ENCODE assay signal across 8 cellular contexts in the genomic region with DNA sequence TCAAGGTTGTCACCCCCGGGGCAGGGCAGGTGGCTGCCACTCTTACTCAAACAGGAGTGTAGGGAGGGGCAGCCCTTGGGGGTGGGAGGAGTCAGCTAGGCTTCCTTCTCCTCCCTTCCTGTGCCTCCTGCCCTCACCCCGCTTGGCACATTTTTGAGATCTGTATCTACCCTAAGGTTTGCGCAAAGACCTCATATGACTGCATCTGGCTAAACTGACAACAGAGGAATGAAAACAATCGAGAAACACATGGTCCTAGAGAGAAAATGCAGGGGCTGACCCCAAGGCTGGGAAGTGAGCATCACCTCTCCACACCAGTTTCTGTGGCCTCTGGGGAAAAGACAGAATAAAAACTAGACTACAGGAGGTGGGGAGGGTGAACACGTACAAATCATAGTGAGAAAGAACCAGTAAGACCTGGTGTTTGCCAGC. TPM values are rescaled to one million over a fixed set of nuclear protein-coding genes. Genes with fewer than 3 reads are reported as not detected.
DNase-seq lines count a peak whose midpoint lies in the region; ATAC-seq and TF ChIP-seq lines count a peak whose summit lies in the region.

No MANE protein-coding gene starts in this region.

- H3K4me3 Mint-ChIP-seq in activated CD8-positive, alpha-beta T cell treated with anti-CD3 and anti-CD28 coated beads for 36 hours, result peak overlapping the region; percentile 37
- peak overlapping the region; percentile 43 to 93 (median 87) for H3K4me3 Mint-ChIP-seq in naive thymus-derived CD4-positive, alpha-beta T cell

- DNase-seq in GF-D8 (lab: John Stamatoyannopoulos, UW) (peak; percentile 100), NB4 (ENCODE audit: low read depth) (peak; percentile 88), COLO668 (lab: John Stamatoyannopoulos, UW; ENCODE audit: unreplicated experiment) (no peak), NCI-H1694 (lab: John Stamatoyannopoulos, UW) (no peak), left lobe of liver (ENCODE audit: low spot score) (no peak)
- DNase-seq in activated CD8-positive, alpha-beta T cell treated with anti-CD3 and anti-CD28 coated beads for 36 hours, result peak; percentile 89
- DNase-seq in naive thymus-derived CD4-positive, alpha-beta T cell, result peak in 8 of 9 donors; percentile 36 to 73 (median 46)

- peak overlapping the region; percentile 53 for H3K27ac ChIP-seq in naive thymus-derived CD4-positive, alpha-beta T cell (ENCODE audit: low read depth, low read length)

- ATAC-seq in activated CD8-positive, alpha-beta T cell treated with anti-CD3 and anti-CD28 coated beads for 36 hours, result peak; percentile 85
- ATAC-seq in naive thymus-derived CD4-positive, alpha-beta T cell, result peak; percentile 71
- ATAC-seq in HG03571 (IDR thresholded peaks at IDR 0.05; ENCODE audit: unreplicated experiment) (no peak), left lobe of liver (no peak)

- H3K36me3 ChIP-seq in naive thymus-derived CD4-positive, alpha-beta T cell (ENCODE audit: control insufficient read depth in 2 of 3, insufficient read depth in 3 of 3, low read length in 3 of 3), result peaks cover 0 to 22% (median 0%) of the 10 kb centered on the region in 3 experiments

- no peaks in the 10 kb centered on the region for H3K27me3 Mint-ChIP-seq in activated CD8-positive, alpha-beta T cell treated with anti-CD3 and anti-CD28 coated beads for 36 hours
- H3K27me3 Mint-ChIP-seq in naive thymus-derived CD4-positive, alpha-beta T cell, result no peaks in the 10 kb centered on the region

- H3K36me3 Mint-ChIP-seq in activated CD8-positive, alpha-beta T cell treated with anti-CD3 and anti-CD28 coated beads for 36 hours (ENCODE audit: low read depth), result peaks cover 51% of the 10 kb centered on the region
- H3K36me3 Mint-ChIP-seq in naive thymus-derived CD4-positive, alpha-beta T cell, result peaks cover 0 to 21% (median 4%) of the 10 kb centered on the region in 5 donors

- POLR2A ChIA-PET in activated CD8-positive, alpha-beta T cell treated with anti-CD3 and anti-CD28 coated beads for 36 hours (lab: Charles Lee), result interaction anchor here (0.9 to 2.3 kb wide), 7 partner anchors 15 to 214 kb away, joined by 3 to 19 read pairs (median 4); no protein-coding TSS in a partner anchor
- POLR2A ChIA-PET in naive thymus-derived CD4-positive, alpha-beta T cell (lab: Charles Lee), result interaction anchor here (0.8 to 2.2 kb wide), 5 partner anchors 10 to 110 kb away, joined by 3 to 20 read pairs (median 3); partner anchors contain the start of gene IGSF9B

- no peak for TF ChIP-seq POLR2A in NB4 (IDR thresholded peaks at IDR 0.05; ENCODE audit: extremely low read depth, insufficient read length)

- no peaks in the 10 kb centered on the region for H3K9me3 Mint-ChIP-seq in activated CD8-positive, alpha-beta T cell treated with anti-CD3 and anti-CD28 coated beads for 36 hours
- H3K9me3 Mint-ChIP-seq in naive thymus-derived CD4-positive, alpha-beta T cell, result peaks cover 0 to 2% (median 0%) of the 10 kb centered on the region in 11 donors

- TF ChIP-seq CTCF in NB4 (IDR thresholded peaks at IDR 0.05; ENCODE audit: low read depth, low read length), result no peak
- no peak for TF ChIP-seq CTCF in activated CD8-positive, alpha-beta T cell treated with anti-CD3 and anti-CD28 coated beads for 36 hours (IDR thresholded peaks at IDR 0.05)

- peak overlapping the region; percentile 90 for H3K27ac Mint-ChIP-seq in activated CD8-positive, alpha-beta T cell treated with anti-CD3 and anti-CD28 coated beads for 36 hours
- H3K27ac Mint-ChIP-seq in naive thymus-derived CD4-positive, alpha-beta T cell, result peak overlapping the region; percentile 33 to 90 (median 80)

- no peaks in the 10 kb centered on the region for H3K9me3 ChIP-seq in naive thymus-derived CD4-positive, alpha-beta T cell (ENCODE audit: control insufficient read depth in 2 of 3, low read length in 3 of 3)

- H3K4me3 ChIP-seq in NB4 (ENCODE audit: low read depth, low read length), result no peak overlapping the region
- peak overlapping the region; percentile 47 for H3K4me3 ChIP-seq in naive thymus-derived CD4-positive, alpha-beta T cell (ENCODE audit: low read length)

- no peaks in the 10 kb centered on the region for H3K27me3 ChIP-seq in naive thymus-derived CD4-positive, alpha-beta T cell (ENCODE audit: control insufficient read depth in 2 of 2, insufficient read depth in 2 of 2, low read length in 2 of 2)

- H3K4me1 Mint-ChIP-seq in activated CD8-positive, alpha-beta T cell treated with anti-CD3 and anti-CD28 coated beads for 36 hours (ENCODE audit: low read depth), result peaks cover 38% of the 10 kb centered on the region
- H3K4me1 Mint-ChIP-seq in naive thymus-derived CD4-positive, alpha-beta T cell, result peaks cover 16 to 43% (median 24%) of the 10 kb centered on the region in 7 donors

- CTCF ChIA-PET in activated CD8-positive, alpha-beta T cell treated with anti-CD3 and anti-CD28 coated beads for 36 hours (lab: Charles Lee), result interaction anchor here (0.9 to 2.7 kb wide), 22 partner anchors 14 to 296 kb away, joined by 3 to 30 read pairs (median 4); partner anchors contain the start of genes IGSF9B, NCAPD3 and VPS26B
- CTCF ChIA-PET in naive thymus-derived CD4-positive, alpha-beta T cell (lab: Charles Lee), result interaction anchor here (0.7 to 2.6 kb wide), 10 partner anchors 12 to 170 kb away, joined by 3 to 29 read pairs (median 10); no protein-coding TSS in a partner anchor

- H3K4me1 ChIP-seq in naive thymus-derived CD4-positive, alpha-beta T cell (ENCODE audit: control insufficient read depth in 2 of 2, insufficient read depth in 2 of 2, low read length in 2 of 2), result peaks cover 18% of the 10 kb centered on the region in 2 donors

- intact Hi-C loops in activated CD8-positive, alpha-beta T cell treated with anti-CD3 and anti-CD28 coated beads for 36 hours (cut with micrococcal nuclease), result loop anchor here (1.0 to 5.0 kb wide), 3 partner anchors 17 to 109 kb away; no protein-coding TSS in a partner anchor
- intact Hi-C loops in naive thymus-derived CD4-positive, alpha-beta T cell (cut with micrococcal nuclease), result loop anchor here (1.0 to 5.0 kb wide), 5 partner anchors 17 to 299 kb away; no protein-coding TSS in a partner anchor

RNA-seq across cellular contexts. Expression of gene IGSF9B, which starts 28.1 kb away (rescaled TPM):
- total RNA-seq in activated CD8-positive, alpha-beta T cell treated with anti-CD3 and anti-CD28 coated beads for 36 hours, result 100 to 1,000 TPM; 124 to 136 TPM
- total RNA-seq in naive thymus-derived CD4-positive, alpha-beta T cell, result 100 to 1,000 TPM in 1 of 5 experiments, 10 to 100 TPM in 4; 17.6 to 155 (median 24.1) TPM
- 1 to 10 TPM; 1.2 to 2.3 TPM for polyA plus RNA-seq in naive thymus-derived CD4-positive, alpha-beta T cell
- total RNA-seq in left lobe of liver, result 0.13 TPM

Comparison
In these comparisons a context has a peak if more than half of its experiments do, and no peak if none do; other contexts are left out.
1. DNase-seq: peak in GF-D8 (single experiment), NB4 (single experiment), activated CD8-positive, alpha-beta T cell treated with anti-CD3 and anti-CD28 coated beads for 36 hours (single experiment) and naive thymus-derived CD4-positive, alpha-beta T cell (8 of 9); none in COLO668 (single experiment), NCI-H1694 (single experiment) and left lobe of liver (single experiment).
2. ATAC-seq: peak in activated CD8-positive, alpha-beta T cell treated with anti-CD3 and anti-CD28 coated beads for 36 hours (single experiment) and naive thymus-derived CD4-positive, alpha-beta T cell (single experiment); none in HG03571 (single experiment) and left lobe of liver (single experiment).
3. RNA of gene IGSF9B, which starts 28.1 kb away (total RNA-seq): 124 to 136 TPM in activated CD8-positive, alpha-beta T cell treated with anti-CD3 and anti-CD28 coated beads for 36 hours and 17.6 to 155 TPM in naive thymus-derived CD4-positive, alpha-beta T cell; 0.13 TPM in left lobe of liver (single experiment); every median in the first group is over 10 times any median in the second.